ENCODE assay signal across 20 cellular contexts in the genomic region with DNA sequence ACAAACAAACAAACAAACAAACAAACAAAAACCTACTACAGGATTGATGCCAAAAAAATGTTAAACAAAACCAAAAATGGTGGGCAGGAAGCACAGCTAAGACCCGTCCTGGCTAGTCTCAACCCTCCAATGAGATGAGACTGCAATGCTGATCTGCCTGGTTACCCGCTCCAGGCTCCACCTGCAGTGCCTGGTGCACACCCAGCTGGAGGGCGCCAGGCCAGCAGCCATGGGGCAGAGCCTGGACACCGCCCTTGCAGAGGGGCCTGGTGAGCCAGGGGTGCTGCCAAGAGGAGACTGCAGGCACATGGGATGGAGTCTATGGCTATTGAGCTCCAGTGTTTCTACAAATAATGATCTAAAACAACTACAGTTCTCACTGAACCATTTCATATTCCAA.
DNase-seq lines count a peak whose midpoint lies in the region; ATAC-seq and TF ChIP-seq lines count a peak whose summit lies in the region.
"Had no signal": no experiment of that assay in that cellular context is flagged by ENCODE, and none has a peak within 500 bp of the region (broad histone marks: within the 10 kb centered on the region; RNA-seq: fewer than 3 reads in every experiment).

No MANE protein-coding gene starts in this region.

- TF ChIP-seq CTCF in HCT116 (IDR thresholded peaks at IDR 0.05 in 2 of 3, conservative IDR thresholded peaks at IDR 0.05 in 1 of 3; ENCODE audit: borderline replicate concordance in 1 of 3, insufficient read depth in 1 of 3, low read depth in 2 of 3, low read length in 2 of 3) (no peak), osteocyte (IDR thresholded peaks at IDR 0.05) (no peak), osteoblast (IDR thresholded peaks at IDR 0.05; ENCODE audit: extremely low read depth, low read depth, low read length) (no peak)

- H3K27me3 Mint-ChIP-seq in osteocyte (ENCODE audit: unreplicated experiment) = no peaks in the 10 kb centered on the region
- H3K27me3 Mint-ChIP-seq: CD4-positive, CD25-positive, alpha-beta regulatory T cell had no signal

- no peak for TF ChIP-seq RAD21 in HCT116 (IDR thresholded peaks at IDR 0.05; ENCODE audit: low read depth)

- POLR2A ChIA-PET in HCT116 (lab: Charles Lee) = no interaction called here

- H3K4me3 ChIP-seq in HCT116 (replicated peaks in 1 of 2; ENCODE audit: low read depth in 1 of 2, low read length in 2 of 2) (no peak overlapping the region), osteoblast (ENCODE audit: insufficient read depth, low read length) (no peak overlapping the region)
- H3K4me3 ChIP-seq: K562 had no signal

- H3K4me1 Mint-ChIP-seq in osteocyte (ENCODE audit: unreplicated experiment) = peaks cover 10% of the 10 kb centered on the region

- TF ChIP-seq POLR2A in HCT116 (IDR thresholded peaks at IDR 0.05; ENCODE audit: borderline replicate concordance, extremely low read depth, insufficient read depth, insufficient read length) = no peak

- H3K9ac ChIP-seq in HCT116 (ENCODE audit: low read length) = no peak overlapping the region

- H3K36me3 ChIP-seq in HCT116 (ENCODE audit: control insufficient read depth in 1 of 2, insufficient read depth in 2 of 2, low read length in 2 of 2) (peaks cover 38 to 50% of the 10 kb centered on the region in 2 experiments; a peak in 3 of 4 replicates), osteoblast (ENCODE audit: insufficient read depth, low read length) (peaks cover 81% of the 10 kb centered on the region)

- intact Hi-C loops in HCT116 (cut with micrococcal nuclease) = no loop called here

- CTCF ChIA-PET in HCT116 (lab: Charles Lee) = no interaction called here

- H3K9me2 ChIP-seq in HCT116 (ENCODE audit: insufficient read depth) = no peaks in the 10 kb centered on the region

- H3K27ac ChIP-seq in HCT116 (ENCODE audit: low read depth, low read length) (no peak overlapping the region), osteoblast (ENCODE audit: low read depth, low read length) (no peak overlapping the region)
- H3K27ac ChIP-seq: 22Rv1 had no signal

- peak; percentile 29; the same call in 1 of the 2 replicates for ATAC-seq in HCT116
- ATAC-seq: K562 had no signal

- H3K27ac Mint-ChIP-seq in osteocyte (ENCODE audit: unreplicated experiment) = no peak overlapping the region
- H3K27ac Mint-ChIP-seq: CD4-positive, CD25-positive, alpha-beta regulatory T cell had no signal

- H3K27me3 ChIP-seq in HCT116 (ENCODE audit: insufficient read depth, low read length) (no peaks in the 10 kb centered on the region), osteoblast (ENCODE audit: insufficient read depth, low read length) (no peaks in the 10 kb centered on the region)

- H3K4me1 ChIP-seq in HCT116 (ENCODE audit: control insufficient read depth in 1 of 2, insufficient read depth in 2 of 2, low read length in 2 of 2) (peaks cover 6 to 8% of the 10 kb centered on the region in 2 experiments; a peak in 3 of 4 replicates), osteoblast (ENCODE audit: insufficient read depth, low read length) (peaks cover 14% of the 10 kb centered on the region)
- H3K4me1 ChIP-seq: Caco-2 had no signal

- DNase-seq in DMS 273 (lab: John Stamatoyannopoulos, UW; ENCODE audit: unreplicated experiment) = peak; percentile 16
- no peak for DNase-seq in DMS 273 treated with DMSO at 0.1 percent for 48 hours (lab: John Stamatoyannopoulos, UW)
- no peak for DNase-seq in HCT116 (ENCODE audit: low read depth, low spot score)
- peak; percentile 20 for DNase-seq in islet precursor cell
- peak; percentile 67 for DNase-seq in osteocyte (ENCODE audit: extremely low spot score, unreplicated experiment)
- DNase-seq in superior temporal gyrus (ENCODE audit: extremely low spot score) = no peak
- DNase-seq in stimulated activated CD4-positive, alpha-beta T cell treated with anti-CD3 and anti-CD28 coated beads, Interleukin-1b, Interleukin-23, amount 100 ng/mL, for 48 hours = no peak
- no peak for DNase-seq in osteoblast (ENCODE audit: insufficient read length, low spot score, missing footprints)
- DNase-seq: AML-193; Caco-2; CD4-positive, CD25-positive, alpha-beta regulatory T cell; GOT3; MV-4-11; NCI-H1417; NCI-H187 treated with DMSO at 0.1 percent for 48 hours; NCI-H345; NCI-H524 treated with DMSO at 0.1 percent for 48 hours; SHP77 treated with DMSO at 0.1 percent for 48 hours had no signal

- peaks cover 50% of the 10 kb centered on the region for H3K36me3 Mint-ChIP-seq in osteocyte (ENCODE audit: unreplicated experiment)

- H4K20me1 ChIP-seq in HCT116 (ENCODE audit: insufficient read depth) (no peaks in the 10 kb centered on the region), osteoblast (ENCODE audit: insufficient read depth, low read length) (peaks cover 11% of the 10 kb centered on the region)

- no peaks in the 10 kb centered on the region for H3K9me3 Mint-ChIP-seq in osteocyte (ENCODE audit: unreplicated experiment)
- H3K9me3 Mint-ChIP-seq: CD4-positive, CD25-positive, alpha-beta regulatory T cell had no signal

- H3K9me3 ChIP-seq in HCT116 (ENCODE audit: control insufficient read depth in 1 of 2, insufficient read depth in 1 of 2, low read depth in 1 of 2, low read length in 2 of 2) (no peaks in the 10 kb centered on the region), osteoblast (ENCODE audit: low read depth, low read length) (no peaks in the 10 kb centered on the region)
- H3K9me3 ChIP-seq: Caco-2 had no signal

- no TSS peak for BruUV-seq in HCT116 (replicated peaks; lab: Mats Ljungman, UMichigan)

- H3K4me2 ChIP-seq in HCT116 (ENCODE audit: low read length) (no peak overlapping the region), osteoblast (ENCODE audit: insufficient read depth, low read length) (no peak overlapping the region)

- RAD21 ChIA-PET in HCT116 (lab: Charles Lee; ENCODE audit: low non-redundant PET in 1 of 2, low total read pairs in 2 of 2, uncharacterized antibody in 2 of 2, unreplicated experiment in 2 of 2) = no interaction called here

- H2AFZ ChIP-seq in HCT116 (ENCODE audit: low read depth, low read length, poor library complexity, severe bottlenecking) (no peak overlapping the region), osteoblast (ENCODE audit: low read length) (no peak overlapping the region)

- no peak overlapping the region for H3K4me3 Mint-ChIP-seq in osteocyte (ENCODE audit: unreplicated experiment)
- H3K4me3 Mint-ChIP-seq: CD4-positive, CD25-positive, alpha-beta regulatory T cell had no signal

- H3K79me2 ChIP-seq in HCT116 (ENCODE audit: insufficient read depth, low read length) (peaks cover 32% of the 10 kb centered on the region; the same call in 1 of the 2 replicates), osteoblast (ENCODE audit: insufficient read depth, low read length) (peaks cover 19% of the 10 kb centered on the region)

TF ChIP-seq in HCT116, 20 proteins besides CTCF, POLR2A, EP300 and RAD21:
- TF ChIP-seq YY1 (IDR thresholded peaks at IDR 0.05; ENCODE audit: extremely low read depth, insufficient replicate concordance, low read depth, low read length) (no peak), SRF (IDR thresholded peaks at IDR 0.05; ENCODE audit: low read depth) (no peak), POLR2AphosphoS5 (IDR thresholded peaks at IDR 0.05; ENCODE audit: low read depth, low read length) (no peak), ZNF274 (IDR thresholded peaks at IDR 0.05; ENCODE audit: low read depth, low read length) (no peak), EZH2phosphoT487 (IDR thresholded peaks at IDR 0.05; ENCODE audit: borderline replicate concordance) (no peak), JUND (IDR thresholded peaks at IDR 0.05) (no peak), EGR1 (IDR thresholded peaks at IDR 0.05; ENCODE audit: low read depth) (no peak), CBX3 (IDR thresholded peaks at IDR 0.05; ENCODE audit: low read depth) (no peak)
- TF ChIP-seq, protein P1, sequence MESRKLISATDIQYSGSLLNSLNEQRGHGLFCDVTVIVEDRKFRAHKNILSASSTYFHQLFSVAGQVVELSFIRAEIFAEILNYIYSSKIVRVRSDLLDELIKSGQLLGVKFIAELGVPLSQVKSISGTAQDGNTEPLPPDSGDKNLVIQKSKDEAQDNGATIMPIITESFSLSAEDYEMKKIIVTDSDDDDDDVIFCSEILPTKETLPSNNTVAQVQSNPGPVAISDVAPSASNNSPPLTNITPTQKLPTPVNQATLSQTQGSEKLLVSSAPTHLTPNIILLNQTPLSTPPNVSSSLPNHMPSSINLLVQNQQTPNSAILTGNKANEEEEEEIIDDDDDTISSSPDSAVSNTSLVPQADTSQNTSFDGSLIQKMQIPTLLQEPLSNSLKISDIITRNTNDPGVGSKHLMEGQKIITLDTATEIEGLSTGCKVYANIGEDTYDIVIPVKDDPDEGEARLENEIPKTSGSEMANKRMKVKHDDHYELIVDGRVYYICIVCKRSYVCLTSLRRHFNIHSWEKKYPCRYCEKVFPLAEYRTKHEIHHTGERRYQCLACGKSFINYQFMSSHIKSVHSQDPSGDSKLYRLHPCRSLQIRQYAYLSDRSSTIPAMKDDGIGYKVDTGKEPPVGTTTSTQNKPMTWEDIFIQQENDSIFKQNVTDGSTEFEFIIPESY (IDR thresholded peaks at IDR 0.05; ENCODE audit: extremely low read depth, insufficient replicate concordance, low read length) = no peak

Comparison
In these comparisons a context has a peak if more than half of its experiments do, and no peak if none do; other contexts are left out.
1. DNase-seq: peak in DMS 273 (single experiment), islet precursor cell (single experiment) and osteocyte (single experiment); none in DMS 273 treated with DMSO at 0.1 percent for 48 hours (single experiment), HCT116 (single experiment), superior temporal gyrus (single experiment), stimulated activated CD4-positive, alpha-beta T cell treated with anti-CD3 and anti-CD28 coated beads, Interleukin-1b, Interleukin-23, amount 100 ng/mL, for 48 hours (single experiment) and osteoblast (single experiment).